12 cellular contexts compared by ENCODE assay signal in genomic region chr13:76937416-76937815, GRCh38. TPM values are rescaled to one million over a fixed set of nuclear protein-coding genes. Genes with fewer than 3 reads are reported as not detected.
DNase-seq lines count a peak whose midpoint lies in the region; FAIRE-seq and TF ChIP-seq lines count a peak whose summit lies in the region.
"Had no signal": no experiment of that assay in that cellular context is flagged by ENCODE, and none has a peak within 500 bp of the region (broad histone marks: within the 10 kb centered on the region; RNA-seq: fewer than 3 reads in every experiment).

No MANE protein-coding gene starts in this region.

- peak; percentile 81 for DNase-seq in A673 (ENCODE audit: low spot score)
- peak; percentile 94 for DNase-seq in HFF-Myc (ENCODE audit: extremely low read depth, low read depth)
- DNase-seq in adrenal gland, result peak in 5 of 7 donors; percentile 24 to 53 (median 49)
- DNase-seq in hepatic stellate cell (ENCODE audit: low spot score), result peak; percentile 49
- no peak for DNase-seq in effector CD8-positive, alpha-beta T cell (lab: John Stamatoyannopoulos, UW)
- DNase-seq in colonic mucosa, result no peak
- DNase-seq in activated T-cell treated with anti-CD3 and anti-CD28 coated beads for 4 hours, result no peak
- no peak for DNase-seq in small intestine
- DNase-seq: CD4-positive, CD25-positive, alpha-beta regulatory T cell; stomach had no signal

- H3K27me3 ChIP-seq in A673 (replicated peaks; ENCODE audit: insufficient read depth, low read depth, low read length, poor library complexity) (no peaks in the 10 kb centered on the region), adrenal gland (no peaks in the 10 kb centered on the region), colonic mucosa (no peaks in the 10 kb centered on the region), small intestine (ENCODE audit: control insufficient read depth in 2 of 2, insufficient read depth in 2 of 2, low read length in 2 of 2) (no peaks in the 10 kb centered on the region)
- H3K27me3 ChIP-seq: stomach had no signal

- no TSS peak for BruUV-seq in A673 (replicated peaks; lab: Mats Ljungman, UMichigan)

- no peak overlapping the region for H3K27ac ChIP-seq in A673 (ENCODE audit: low read depth, low read length, poor library complexity, severe bottlenecking)
- H3K27ac ChIP-seq in adrenal gland, result peak overlapping the region in 1 of 5 donors; percentile 36
- no peak overlapping the region for H3K27ac ChIP-seq in colonic mucosa
- no peak overlapping the region for H3K27ac ChIP-seq in small intestine (ENCODE audit: low read depth in 1 of 2, low read length in 1 of 2)
- H3K27ac ChIP-seq: HL-60, stomach had no signal

- H3K9ac ChIP-seq in colonic mucosa (ENCODE audit: low read depth in 2 of 2, low read length in 2 of 2), result no peak overlapping the region

- H3K4me3 ChIP-seq in A673 (ENCODE audit: low read depth, low read length, poor library complexity, severe bottlenecking), result no peak overlapping the region
- no peak overlapping the region for H3K4me3 ChIP-seq in HFF-Myc (replicated peaks; ENCODE audit: low read depth, low read length)
- no peak overlapping the region for H3K4me3 ChIP-seq in adrenal gland
- no peak overlapping the region for H3K4me3 ChIP-seq in colonic mucosa
- no peak overlapping the region for H3K4me3 ChIP-seq in small intestine (ENCODE audit: low read depth in 1 of 2, low read length in 2 of 2)
- H3K4me3 ChIP-seq: stomach had no signal

- no peak for FAIRE-seq in small intestine (lab: Jason Lieb, UNC)
- FAIRE-seq: H1 had no signal

- POLR2A ChIA-PET in A673 (lab: Charles Lee; ENCODE audit: low non-redundant PET), result no interaction called here

- intact Hi-C loops in A673 (cut with micrococcal nuclease; ENCODE audit: unreplicated experiment) (no loop called here), adrenal gland (cut with DNase I) (no loop called here), colonic mucosa (cut with DNase I) (no loop called here)

- H3K36me3 ChIP-seq in A673 (ENCODE audit: insufficient read depth, low read length, poor library complexity, severe bottlenecking) (no peaks in the 10 kb centered on the region), adrenal gland (replicated peaks in 1 of 2) (no peaks in the 10 kb centered on the region), colonic mucosa (no peaks in the 10 kb centered on the region), small intestine (ENCODE audit: control insufficient read depth in 2 of 2, insufficient read depth in 2 of 2, low read length in 2 of 2) (no peaks in the 10 kb centered on the region)
- H3K36me3 ChIP-seq: stomach had no signal

- WGBS in adrenal gland, 4 donors, result 61 to 72% (median 69%) methylated on average over 2 of the region's 2 CpGs
- 63 to 77% (median 70%) methylated on average over 2 of the region's 2 CpGs for WGBS in small intestine, 3 donors

- H3K9me3 ChIP-seq in A673 (ENCODE audit: low read depth, low read length, poor library complexity, severe bottlenecking) (no peaks in the 10 kb centered on the region), adrenal gland (replicated peaks in 1 of 3) (no peaks in the 10 kb centered on the region), colonic mucosa (no peaks in the 10 kb centered on the region), small intestine (ENCODE audit: control insufficient read depth, low read depth) (no peaks in the 10 kb centered on the region)
- H3K9me3 ChIP-seq: stomach had no signal

- CTCF ChIA-PET in A673 (lab: Charles Lee), result no interaction called here

- TF ChIP-seq CTCF in A673 (conservative IDR thresholded peaks at IDR 0.05; ENCODE audit: low read depth, low read length) (no peak), HFF-Myc (IDR thresholded peaks at IDR 0.05; ENCODE audit: low read depth, low read length, missing control alignments) (no peak), adrenal gland (IDR thresholded peaks at IDR 0.05) (no peak), colonic mucosa (IDR thresholded peaks at IDR 0.05) (no peak)

- H3K4me1 ChIP-seq in A673 (ENCODE audit: insufficient read depth, low read length, poor library complexity, severe bottlenecking) (peaks cover 5% of the 10 kb centered on the region), adrenal gland (replicated peaks in 1 of 2) (no peaks in the 10 kb centered on the region), colonic mucosa (no peaks in the 10 kb centered on the region), small intestine (ENCODE audit: control insufficient read depth in 2 of 2, insufficient read depth in 1 of 2, low read depth in 1 of 2, low read length in 1 of 2) (no peaks in the 10 kb centered on the region)

- no peak for TF ChIP-seq POLR2A in adrenal gland (IDR thresholded peaks at IDR 0.05)

RNA-seq across cellular contexts. Expression of gene ACOD1, which starts 10.9 kb away (rescaled TPM):
- not detected in 2 replicates for total RNA-seq in A673 (2021)
- total RNA-seq in adrenal gland, result not detected
- not detected for polyA plus RNA-seq in adrenal gland
- total RNA-seq in colonic mucosa, result not detected
- polyA plus RNA-seq in small intestine, result not detected
- total RNA-seq: CD4-positive, CD25-positive, alpha-beta regulatory T cell; H1; stomach had no signal
- polyA plus RNA-seq: CD4-positive, CD25-positive, alpha-beta regulatory T cell; H1 had no signal

RNA-seq across cellular contexts. Expression of gene KCTD12, which starts 51.2 kb away (rescaled TPM):
- 1.9 and 3.5 TPM in 2 replicates for total RNA-seq in A673 (2021)
- total RNA-seq in adrenal gland, result 10 to 100 TPM; 37.7 to 80.8 (median 55.0) TPM
- polyA plus RNA-seq in adrenal gland, result 10 to 100 TPM; 12.6 to 35.3 (median 13.0) TPM
- total RNA-seq in colonic mucosa, result 10 to 100 TPM; 30.3 to 58.4 TPM
- 10 to 100 TPM in 1 of 3 donors, 1 to 10 TPM in 2; 2.5 to 38.9 (median 9.5) TPM for polyA plus RNA-seq in small intestine

RNA-seq across cellular contexts. Expression of gene CLN5, which starts 54.5 kb away (rescaled TPM):
- total RNA-seq in A673 (2021) (12.4 and 13.7 TPM in 2 replicates), adrenal gland (10 to 100 TPM; 21.6 to 46.9 (median 37.1) TPM), colonic mucosa (10 to 100 TPM; 21.8 to 26.5 TPM)
- polyA plus RNA-seq in adrenal gland (10 to 100 TPM; 16.7 to 42.7 (median 21.3) TPM), small intestine (10 to 100 TPM in 1 of 3 donors, 1 to 10 TPM in 2; 4.0 to 13.4 (median 9.7) TPM)

Comparison
In these comparisons a context has a peak if more than half of its experiments do, and no peak if none do; other contexts are left out.
1. DNase-seq: peak in A673 (single experiment), HFF-Myc (single experiment), adrenal gland (5 of 7) and hepatic stellate cell (single experiment); none in effector CD8-positive, alpha-beta T cell (single experiment), colonic mucosa (single experiment), activated T-cell treated with anti-CD3 and anti-CD28 coated beads for 4 hours (single experiment) and small intestine (single experiment).